ENCODE assay signal across 23 cellular contexts in genomic region chr4:127249767-127250108, GRCh38.
"Had no signal": no experiment of that assay in that cellular context is flagged by ENCODE, and none has a peak within 500 bp of the region (broad histone marks: within the 10 kb centered on the region; RNA-seq: fewer than 3 reads in every experiment).

No MANE protein-coding gene starts in this region.

- ATAC-seq: activated T-cell treated with anti-CD3 and anti-CD28 coated beads, Interleukin-2, amount 50 U/mL, for 72 hours; gastroesophageal sphincter; heart left ventricle; left cardiac atrium; right lobe of liver; stimulated activated memory B cell treated with anti-CD40 and anti-IgM and Interleukin-4, amounts not matched to agents 10 μg/mL and 1 μg/mL and 100 μg/mL, for 72 hours had no signal

- DNase-seq: activated CD4-positive, alpha-beta memory T cell treated with anti-CD3 and anti-CD28 coated beads for 36 hours; activated CD4-positive, alpha-beta T cell treated with anti-CD3 and anti-CD28 coated beads for 48 hours; activated effector memory CD4-positive, alpha-beta T cell treated with Interleukin-2 at 50 U/mL for 16 hours; activated naive CD4-positive, alpha-beta T cell treated with anti-CD3 and anti-CD28 coated beads, Interleukin-2, amount 10 ng/mL, durations not matched to agents 7 days and 5 days; activated T-cell treated with anti-CD3 and anti-CD28 coated beads, Interleukin-2, amount 50 U/mL, for 72 hours; amygdala; cortex of kidney; endodermal cell; heart left ventricle; islet precursor cell; left cardiac atrium; occipital lobe; right lobe of liver; small intestine; stimulated activated CD4-positive, alpha-beta T cell treated with anti-CD3 and anti-CD28 coated beads, Interleukin-15, amount 100 ng/mL, for 24 hours; stomach; T-helper 9 cell had no signal

- H3K4me3 ChIP-seq: cardiac muscle cell, gastroesophageal sphincter, heart left ventricle, right lobe of liver, stomach, suprapubic skin, tibial nerve had no signal

- H3K36me3 ChIP-seq: cardiac muscle cell, gastroesophageal sphincter, heart left ventricle, right lobe of liver, stomach, suprapubic skin, tibial nerve had no signal

- FAIRE-seq: small intestine had no signal

- H3K27ac ChIP-seq: cardiac muscle cell, epithelial cell of prostate, gastroesophageal sphincter, heart left ventricle, right lobe of liver, stomach, suprapubic skin, tibial nerve had no signal

- H3K27me3 ChIP-seq: cardiac muscle cell, gastroesophageal sphincter, heart left ventricle, right lobe of liver, stomach, suprapubic skin, tibial nerve had no signal
